In the genomic region with DNA sequence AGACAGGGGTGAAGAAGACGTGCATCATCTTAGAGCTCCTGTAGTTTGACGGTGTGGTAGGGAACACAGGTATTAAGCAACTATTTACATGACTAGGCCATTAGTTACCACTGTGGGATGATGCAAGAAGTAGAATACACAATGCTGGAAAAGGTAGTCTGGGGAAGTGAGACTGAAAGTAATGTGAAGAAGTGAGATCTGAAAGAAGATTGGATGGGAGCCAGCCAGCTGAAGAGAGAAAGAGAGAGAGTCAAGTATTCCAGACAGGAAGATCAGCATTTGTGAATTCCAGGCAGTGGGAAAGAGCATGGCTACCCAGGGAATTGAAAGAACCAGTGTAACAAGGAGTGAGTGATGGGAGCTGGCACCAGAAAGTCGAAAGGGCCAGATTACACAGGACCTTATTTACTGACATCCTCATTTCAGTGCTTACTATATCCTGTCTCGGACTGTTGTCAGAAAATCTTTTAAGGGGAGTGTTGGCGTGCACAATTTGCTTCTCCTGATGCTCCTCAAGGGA, we compare ENCODE assay signal across 1 cellular context.
TF ChIP-seq lines count a peak whose summit lies in the region.

No MANE protein-coding gene starts in this region.

TF ChIP-seq in HCT116, 20 proteins besides CTCF, POLR2A, EP300 and RAD21 (continued from another document):
- TF ChIP-seq, protein P1, sequence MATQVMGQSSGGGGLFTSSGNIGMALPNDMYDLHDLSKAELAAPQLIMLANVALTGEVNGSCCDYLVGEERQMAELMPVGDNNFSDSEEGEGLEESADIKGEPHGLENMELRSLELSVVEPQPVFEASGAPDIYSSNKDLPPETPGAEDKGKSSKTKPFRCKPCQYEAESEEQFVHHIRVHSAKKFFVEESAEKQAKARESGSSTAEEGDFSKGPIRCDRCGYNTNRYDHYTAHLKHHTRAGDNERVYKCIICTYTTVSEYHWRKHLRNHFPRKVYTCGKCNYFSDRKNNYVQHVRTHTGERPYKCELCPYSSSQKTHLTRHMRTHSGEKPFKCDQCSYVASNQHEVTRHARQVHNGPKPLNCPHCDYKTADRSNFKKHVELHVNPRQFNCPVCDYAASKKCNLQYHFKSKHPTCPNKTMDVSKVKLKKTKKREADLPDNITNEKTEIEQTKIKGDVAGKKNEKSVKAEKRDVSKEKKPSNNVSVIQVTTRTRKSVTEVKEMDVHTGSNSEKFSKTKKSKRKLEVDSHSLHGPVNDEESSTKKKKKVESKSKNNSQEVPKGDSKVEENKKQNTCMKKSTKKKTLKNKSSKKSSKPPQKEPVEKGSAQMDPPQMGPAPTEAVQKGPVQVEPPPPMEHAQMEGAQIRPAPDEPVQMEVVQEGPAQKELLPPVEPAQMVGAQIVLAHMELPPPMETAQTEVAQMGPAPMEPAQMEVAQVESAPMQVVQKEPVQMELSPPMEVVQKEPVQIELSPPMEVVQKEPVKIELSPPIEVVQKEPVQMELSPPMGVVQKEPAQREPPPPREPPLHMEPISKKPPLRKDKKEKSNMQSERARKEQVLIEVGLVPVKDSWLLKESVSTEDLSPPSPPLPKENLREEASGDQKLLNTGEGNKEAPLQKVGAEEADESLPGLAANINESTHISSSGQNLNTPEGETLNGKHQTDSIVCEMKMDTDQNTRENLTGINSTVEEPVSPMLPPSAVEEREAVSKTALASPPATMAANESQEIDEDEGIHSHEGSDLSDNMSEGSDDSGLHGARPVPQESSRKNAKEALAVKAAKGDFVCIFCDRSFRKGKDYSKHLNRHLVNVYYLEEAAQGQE (IDR thresholded peaks at IDR 0.05; ENCODE audit: low read depth): no peak
- TF ChIP-seq FOSL1 (IDR thresholded peaks at IDR 0.05; ENCODE audit: low read depth) (peak; percentile 41; the same call in 1 of the 2 replicates), JUND (IDR thresholded peaks at IDR 0.05) (peak; percentile 51), EGR1 (IDR thresholded peaks at IDR 0.05; ENCODE audit: low read depth) (no peak), CEBPB (IDR thresholded peaks at IDR 0.05; ENCODE audit: low read depth) (peak; percentile 96), ZNF274 (IDR thresholded peaks at IDR 0.05; ENCODE audit: low read depth, low read length) (no peak), SP1 (IDR thresholded peaks at IDR 0.05; ENCODE audit: low read depth) (no peak), POLR2AphosphoS5 (IDR thresholded peaks at IDR 0.05; ENCODE audit: low read depth, low read length) (peak; percentile 30; the same call in 1 of the 2 replicates), EZH2phosphoT487 (IDR thresholded peaks at IDR 0.05; ENCODE audit: borderline replicate concordance) (no peak), CBX3 (IDR thresholded peaks at IDR 0.05; ENCODE audit: low read depth) (0 out of 2 replicates have a peak, but pooled peaks have one; percentile 27), TCF7L2 (IDR thresholded peaks at IDR 0.05; ENCODE audit: borderline replicate concordance, extremely low read depth, insufficient read depth, insufficient read length) (no peak), EZH2 (IDR thresholded peaks at IDR 0.05) (no peak), SIN3A (IDR thresholded peaks at IDR 0.05; ENCODE audit: low read depth) (0 out of 2 replicates have a peak, but pooled peaks have one; percentile 28)
- TF ChIP-seq, protein P2, sequence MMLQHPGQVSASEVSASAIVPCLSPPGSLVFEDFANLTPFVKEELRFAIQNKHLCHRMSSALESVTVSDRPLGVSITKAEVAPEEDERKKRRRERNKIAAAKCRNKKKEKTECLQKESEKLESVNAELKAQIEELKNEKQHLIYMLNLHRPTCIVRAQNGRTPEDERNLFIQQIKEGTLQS (IDR thresholded peaks at IDR 0.05): peak; percentile 88; the same call in 1 of the 2 replicates
- TF ChIP-seq, protein P3, sequence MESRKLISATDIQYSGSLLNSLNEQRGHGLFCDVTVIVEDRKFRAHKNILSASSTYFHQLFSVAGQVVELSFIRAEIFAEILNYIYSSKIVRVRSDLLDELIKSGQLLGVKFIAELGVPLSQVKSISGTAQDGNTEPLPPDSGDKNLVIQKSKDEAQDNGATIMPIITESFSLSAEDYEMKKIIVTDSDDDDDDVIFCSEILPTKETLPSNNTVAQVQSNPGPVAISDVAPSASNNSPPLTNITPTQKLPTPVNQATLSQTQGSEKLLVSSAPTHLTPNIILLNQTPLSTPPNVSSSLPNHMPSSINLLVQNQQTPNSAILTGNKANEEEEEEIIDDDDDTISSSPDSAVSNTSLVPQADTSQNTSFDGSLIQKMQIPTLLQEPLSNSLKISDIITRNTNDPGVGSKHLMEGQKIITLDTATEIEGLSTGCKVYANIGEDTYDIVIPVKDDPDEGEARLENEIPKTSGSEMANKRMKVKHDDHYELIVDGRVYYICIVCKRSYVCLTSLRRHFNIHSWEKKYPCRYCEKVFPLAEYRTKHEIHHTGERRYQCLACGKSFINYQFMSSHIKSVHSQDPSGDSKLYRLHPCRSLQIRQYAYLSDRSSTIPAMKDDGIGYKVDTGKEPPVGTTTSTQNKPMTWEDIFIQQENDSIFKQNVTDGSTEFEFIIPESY (IDR thresholded peaks at IDR 0.05; ENCODE audit: extremely low read depth, insufficient replicate concordance, low read length): no peak
- TF ChIP-seq, protein P4, sequence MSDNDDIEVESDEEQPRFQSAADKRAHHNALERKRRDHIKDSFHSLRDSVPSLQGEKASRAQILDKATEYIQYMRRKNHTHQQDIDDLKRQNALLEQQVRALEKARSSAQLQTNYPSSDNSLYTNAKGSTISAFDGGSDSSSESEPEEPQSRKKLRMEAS (IDR thresholded peaks at IDR 0.05): no peak
